10 cellular contexts compared by ENCODE assay signal in the genomic region with DNA sequence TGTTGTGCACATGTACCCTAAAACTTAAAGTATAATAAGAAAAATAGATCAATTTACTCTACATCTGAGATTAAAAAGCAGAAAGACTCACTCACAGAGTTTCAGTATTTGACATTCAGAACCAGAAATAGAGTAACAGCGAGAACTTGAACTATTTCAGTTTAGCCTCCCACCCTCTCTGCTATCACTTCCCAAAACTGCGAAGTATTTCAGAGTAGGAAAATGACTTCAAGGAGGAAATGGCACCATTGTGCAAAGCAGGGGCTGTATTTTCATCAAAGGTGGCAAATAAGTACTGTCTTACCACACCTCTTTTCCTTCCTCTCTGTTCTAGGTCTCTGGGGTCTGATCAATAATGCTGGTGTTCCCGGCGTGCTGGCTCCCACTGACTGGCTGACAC. TPM values are rescaled to one million over a fixed set of nuclear protein-coding genes. Genes with fewer than 3 reads are reported as not detected.
DNase-seq lines count a peak whose midpoint lies in the region; ATAC-seq, FAIRE-seq and TF ChIP-seq lines count a peak whose summit lies in the region.
"Had no signal": no experiment of that assay in that cellular context is flagged by ENCODE, and none has a peak within 500 bp of the region (broad histone marks: within the 10 kb centered on the region; RNA-seq: fewer than 3 reads in every experiment).

No MANE protein-coding gene starts in this region.

- H4K20me1 ChIP-seq in GM12878 (ENCODE audit: control insufficient read depth, insufficient read depth): no peaks in the 10 kb centered on the region

- H3K79me2 ChIP-seq in GM12878 (ENCODE audit: control insufficient read depth, insufficient read depth, low read length): no peaks in the 10 kb centered on the region

- 2% methylated on average over 4 of the region's 4 CpGs for WGBS in GM12878 (ENCODE audit: insufficient coverage, insufficient replicate concordance, low lambda C conversion rate, missing lambda C conversion rate)
- WGBS in esophagus squamous epithelium, 2 donors: 44 to 62% methylated on average over 4 of the region's 4 CpGs

- intact Hi-C loops in GM12878 (cut with micrococcal nuclease; ENCODE audit: unreplicated experiment) (no loop called here), esophagus squamous epithelium (cut with DNase I) (no loop called here)

- H3K4me1 ChIP-seq in GM12878 (ENCODE audit: control insufficient read depth, insufficient read depth, low read length) (peaks cover 8% of the 10 kb centered on the region), esophagus squamous epithelium (peaks cover 0 to 3% (median 0%) of the 10 kb centered on the region in 3 donors)

- H3K27me3 ChIP-seq in GM12878 (replicated peaks in 1 of 2; ENCODE audit: control insufficient read depth in 2 of 2, insufficient read depth in 2 of 2, low read length in 1 of 2) (no peaks in the 10 kb centered on the region), esophagus squamous epithelium (peaks cover 0 to 66% (median 0%) of the 10 kb centered on the region in 4 donors)

- no peak for TF ChIP-seq EP300 in GM12878 (IDR thresholded peaks at IDR 0.05; ENCODE audit: borderline replicate concordance in 1 of 2, control insufficient read depth in 1 of 2, low read depth in 2 of 2, low read length in 2 of 2)

- H3K4me3 ChIP-seq in GM12878 (no peak overlapping the region), esophagus squamous epithelium (no peak overlapping the region)
- H3K4me3 ChIP-seq: skin epidermis had no signal

- CTCF ChIA-PET in GM12878 (lab: Yijun Ruan, JAX): interaction anchor here (1.3 to 3.4 kb wide), 2 partner anchors 27 to 59 kb away, joined by 3 to 16 read pairs; no protein-coding TSS in a partner anchor

- POLR2A ChIA-PET in GM12878 (lab: Charles Lee): no interaction called here

- no peak for TF ChIP-seq POLR2A in GM12878 (IDR thresholded peaks at IDR 0.05; ENCODE audit: low read depth, low read length)
- no peak for TF ChIP-seq POLR2A in esophagus squamous epithelium (IDR thresholded peaks at IDR 0.05)

- no peaks in the 10 kb centered on the region; the same call in 2 of the 3 replicates for H3K9me3 ChIP-seq in GM12878 (replicated peaks; ENCODE audit: control insufficient read depth, insufficient read depth, low read length)
- no peaks in the 10 kb centered on the region for H3K9me3 ChIP-seq in esophagus squamous epithelium

- peak; percentile 58 for ATAC-seq in HG03159 (IDR thresholded peaks at IDR 0.05; ENCODE audit: unreplicated experiment)
- peak; percentile 23; the same call in 2 of the 3 replicates for ATAC-seq in GM12878

- no peak for FAIRE-seq in GM12878 (lab: Jason Lieb, UNC)

- TF ChIP-seq RAD21 in GM12878 (IDR thresholded peaks at IDR 0.05; ENCODE audit: insufficient read depth, low read depth, low read length): no peak

- H3K9ac ChIP-seq in GM12878 (ENCODE audit: control insufficient read depth, insufficient read depth, low read length): no peak overlapping the region

- peak; percentile 25 for DNase-seq in GM13977 (ENCODE audit: low spot score)
- peak; percentile 10 for DNase-seq in GM20000 (ENCODE audit: low spot score)
- peak; percentile 23 for DNase-seq in GM12878 (ENCODE audit: low read depth, low spot score)
- DNase-seq in esophagus squamous epithelium (lab: John Stamatoyannopoulos, UW): no peak
- DNase-seq in stimulated activated CD4-positive, alpha-beta T cell treated with anti-CD3 and anti-CD28 coated beads, Interleukin-2, amount 100 ng/mL, for 24 hours: no peak
- DNase-seq in DMS 273 treated with DMSO at 0.1 percent for 48 hours (lab: John Stamatoyannopoulos, UW): no peak
- DNase-seq in activated effector memory CD4-positive, alpha-beta T cell treated with anti-CD3 and anti-CD28 coated beads, Interleukin-2, amount 50 U/mL, for 16 hours: no peak
- DNase-seq: NCI-H1092 had no signal

- H3K36me3 ChIP-seq in GM12878 (ENCODE audit: control insufficient read depth in 2 of 2, insufficient read depth in 2 of 2, low read length in 1 of 2) (no peaks in the 10 kb centered on the region), esophagus squamous epithelium (no peaks in the 10 kb centered on the region)

- BruUV-seq in GM12878 (replicated peaks; lab: Mats Ljungman, UMichigan): no TSS peak

- H3K4me2 ChIP-seq in GM12878 (ENCODE audit: control insufficient read depth, insufficient read depth): peak overlapping the region; percentile 80

- TF ChIP-seq CTCF in GM13977 (IDR thresholded peaks at IDR 0.05; ENCODE audit: extremely low read depth, insufficient read depth, missing control alignments): no peak
- no peak for TF ChIP-seq CTCF in GM20000 (IDR thresholded peaks at IDR 0.05; ENCODE audit: extremely low read depth, missing control alignments)
- no peak for TF ChIP-seq CTCF in GM12878 (IDR thresholded peaks at IDR 0.05 in 2 of 3, conservative IDR thresholded peaks at IDR 0.05 in 1 of 3; ENCODE audit: control insufficient read depth in 2 of 3, extremely low read depth in 1 of 3, insufficient read depth in 1 of 3, low read depth in 3 of 3, low read length in 3 of 3)
- no peak for TF ChIP-seq CTCF in esophagus squamous epithelium (IDR thresholded peaks at IDR 0.05)

- H3K27ac ChIP-seq in GM12878 (ENCODE audit: control insufficient read depth, insufficient read depth): no peak overlapping the region
- no peak overlapping the region for H3K27ac ChIP-seq in esophagus squamous epithelium
- H3K27ac ChIP-seq: skin epidermis had no signal

- in situ Hi-C loops in GM13977 (cut with MboI; ENCODE audit: low pct_unique_long_range_greater_than_20kb, low sequenced_read_pairs, unreplicated experiment): no loop called here
- in situ Hi-C loops in GM12878 (cut with MboI): no loop called here

- RAD21 ChIA-PET in GM12878 (lab: Charles Lee; ENCODE audit: unreplicated experiment): no interaction called here

- peak overlapping the region; percentile 34 for H2AFZ ChIP-seq in GM12878 (ENCODE audit: control insufficient read depth, low read depth, low read length)

- SMC1A ChIA-PET in GM12878 (lab: Charles Lee; ENCODE audit: uncharacterized antibody, unreplicated experiment): no interaction called here

TF ChIP-seq in GM12878, 131 proteins besides CTCF, POLR2A, EP300 and RAD21:
- TF ChIP-seq TAF1 (IDR thresholded peaks at IDR 0.05; ENCODE audit: borderline replicate concordance, low read depth, low read length): no peak
- peak; percentile 64 for TF ChIP-seq SPI1 (IDR thresholded peaks at IDR 0.05; ENCODE audit: borderline replicate concordance, insufficient read depth, low read depth, low read length)
- peak; percentile 53; the same call in 1 of the 2 replicates for TF ChIP-seq MEF2A (IDR thresholded peaks at IDR 0.05; ENCODE audit: insufficient read depth, low read depth, low read length)

RNA-seq across cellular contexts. Expression of gene DHRS9, which starts 13.6 kb away (rescaled TPM):
- total RNA-seq in GM12878 (2013; cell fraction: nucleolus; rRNA removed): not detected in 2 replicates
- total RNA-seq in GM12878 (2014; rRNA removed) (0.11 and 0.34 TPM in 2 replicates), GM12878 (2014; rRNA removed; fragmentation: Illumina TruSeq; extraction: Trizol) (0.13 TPM in 1 of 2 replicates, not detected in the other), GM12878 (2021) (0.16 TPM in 1 of 2 replicates, not detected in the other), esophagus squamous epithelium (10 to 100 TPM in 3 of 4 donors, 1 to 10 TPM in 1; 2.1 to 19.6 (median 14.3) TPM)
- polyA plus RNA-seq in GM12878 (2011; ENCODE audit: low read depth): 0.67 TPM
- polyA plus RNA-seq in GM12878 (2011; rRNA removed) (not detected in 2 replicates), GM12878 (2014; fragmentation: Illumina TruSeq; extraction: Trizol) (0.09 TPM in 1 of 2 replicates, not detected in the other), GM12878 (2014; fragmentation: Nextera tagmentation; extraction: Ambion mirVana) (under 1 TPM in 1 of 2 experiments, not detected in 1; 0.13 TPM), GM12878 (2014; rRNA removed) (not detected in 2 replicates), GM12878 (2016; fragmentation: Nextera tagmentation; extraction: Ambion mirVana) (under 1 TPM in 1 of 2 experiments, not detected in 1; 0.30 TPM)
- not detected in 2 replicates for polyA plus RNA-seq in GM12878 (2011; cell fraction: cytosol; rRNA removed)
- polyA plus RNA-seq in GM12878 (2011; cell fraction: nucleus; rRNA removed): not detected in 2 replicates
- polyA plus RNA-seq in GM12878 (2012): 0.27 and 0.36 TPM in 2 replicates
- polyA minus RNA-seq in GM12878 (2011; rRNA and poly(A)+ RNA removed): not detected in 2 replicates
- not detected in 2 replicates for polyA minus RNA-seq in GM12878 (2011; cell fraction: cytosol; rRNA and poly(A)+ RNA removed)
- not detected in 2 replicates for polyA minus RNA-seq in GM12878 (2011; cell fraction: nucleus; rRNA and poly(A)+ RNA removed)

RNA-seq across cellular contexts. Expression of gene ABCB11, which starts 51.9 kb away (rescaled TPM):
- not detected in 2 replicates for total RNA-seq in GM12878 (2013; cell fraction: nucleolus; rRNA removed)
- total RNA-seq in GM12878 (2014; rRNA removed) (not detected in 2 replicates), GM12878 (2014; rRNA removed; fragmentation: Illumina TruSeq; extraction: Trizol) (not detected in 2 replicates), GM12878 (2021) (not detected in 2 replicates), esophagus squamous epithelium (under 1 TPM in 2 of 4 donors, not detected in 2; 0.18 to 0.68 TPM)
- not detected for polyA plus RNA-seq in GM12878 (2011; ENCODE audit: low read depth)
- polyA plus RNA-seq in GM12878 (2011; rRNA removed) (not detected in 2 replicates), GM12878 (2014; fragmentation: Illumina TruSeq; extraction: Trizol) (not detected in 2 replicates), GM12878 (2014; fragmentation: Nextera tagmentation; extraction: Ambion mirVana) (not detected), GM12878 (2014; rRNA removed) (not detected in 2 replicates), GM12878 (2016; fragmentation: Nextera tagmentation; extraction: Ambion mirVana) (not detected)
- not detected in 2 replicates for polyA plus RNA-seq in GM12878 (2011; cell fraction: cytosol; rRNA removed)
- polyA plus RNA-seq in GM12878 (2011; cell fraction: nucleus; rRNA removed): not detected in 2 replicates
- not detected in 2 replicates for polyA plus RNA-seq in GM12878 (2012)
- not detected in 2 replicates for polyA minus RNA-seq in GM12878 (2011; rRNA and poly(A)+ RNA removed)
- polyA minus RNA-seq in GM12878 (2011; cell fraction: cytosol; rRNA and poly(A)+ RNA removed): not detected in 2 replicates
- not detected in 2 replicates for polyA minus RNA-seq in GM12878 (2011; cell fraction: nucleus; rRNA and poly(A)+ RNA removed)

Comparison
In these comparisons a context has a peak if more than half of its experiments do, and no peak if none do; other contexts are left out.
1. DNase-seq: peak in GM13977 (single experiment), GM20000 (single experiment) and GM12878 (single experiment); none in esophagus squamous epithelium (single experiment), stimulated activated CD4-positive, alpha-beta T cell treated with anti-CD3 and anti-CD28 coated beads, Interleukin-2, amount 100 ng/mL, for 24 hours (0 of 2), DMS 273 treated with DMSO at 0.1 percent for 48 hours (single experiment) and activated effector memory CD4-positive, alpha-beta T cell treated with anti-CD3 and anti-CD28 coated beads, Interleukin-2, amount 50 U/mL, for 16 hours (single experiment).